ENCODE assay signal across 1 cellular context in the genomic region with DNA sequence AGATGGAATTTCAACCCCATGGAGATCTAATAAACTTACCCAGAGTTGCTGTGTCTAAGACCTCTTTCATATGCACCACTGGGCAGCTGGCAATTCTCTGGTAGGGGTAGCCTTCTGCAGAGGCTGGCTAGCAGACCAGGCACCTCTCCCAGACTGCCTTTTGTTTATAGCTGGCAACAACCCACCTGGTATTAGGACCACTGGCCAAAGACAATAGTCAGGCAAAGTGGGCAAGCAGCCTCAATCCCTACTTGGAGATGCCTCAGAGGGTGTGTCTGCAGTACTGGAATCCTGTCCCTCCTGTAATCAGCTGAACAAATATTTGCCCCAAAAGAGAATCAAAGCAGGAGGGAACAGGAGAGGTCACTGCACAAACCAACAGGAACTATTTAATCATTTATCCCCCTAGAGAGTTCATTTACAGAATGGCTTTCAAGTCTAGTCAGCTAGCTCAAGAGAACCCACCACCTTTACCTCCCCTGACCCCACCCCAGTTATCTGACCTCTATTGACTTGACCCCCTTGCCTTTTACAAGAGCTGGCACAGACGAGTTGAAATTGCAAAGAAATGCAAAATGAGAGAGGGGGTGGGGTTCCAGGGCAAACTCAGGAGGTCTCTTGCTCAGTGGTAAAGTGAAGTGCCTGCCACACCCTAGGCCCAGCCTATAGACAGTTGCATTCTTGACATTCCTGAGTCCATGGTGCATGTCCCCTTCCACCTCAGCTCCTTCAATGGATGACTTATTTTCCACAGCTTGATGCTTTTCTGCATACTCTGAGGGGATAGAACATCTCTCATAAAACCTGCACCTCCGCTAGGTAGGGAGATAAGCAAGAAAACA.
TF ChIP-seq lines count a peak whose summit lies in the region.

No MANE protein-coding gene starts in this region.

TF ChIP-seq in A549, 52 proteins besides CTCF, POLR2A, EP300 and RAD21 (continued from another document):
- TF ChIP-seq, protein P1, sequence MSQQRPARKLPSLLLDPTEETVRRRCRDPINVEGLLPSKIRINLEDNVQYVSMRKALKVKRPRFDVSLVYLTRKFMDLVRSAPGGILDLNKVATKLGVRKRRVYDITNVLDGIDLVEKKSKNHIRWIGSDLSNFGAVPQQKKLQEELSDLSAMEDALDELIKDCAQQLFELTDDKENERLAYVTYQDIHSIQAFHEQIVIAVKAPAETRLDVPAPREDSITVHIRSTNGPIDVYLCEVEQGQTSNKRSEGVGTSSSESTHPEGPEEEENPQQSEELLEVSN (IDR thresholded peaks at IDR 0.05; ENCODE audit: borderline replicate concordance, low read depth): no peak
- TF ChIP-seq FOXS1 (CRISPR knock-in tag; IDR thresholded peaks at IDR 0.05) (no peak), PHF8 (IDR thresholded peaks at IDR 0.05; ENCODE audit: borderline replicate concordance, low read depth) (no peak), ZFP36 (IDR thresholded peaks at IDR 0.05; ENCODE audit: borderline replicate concordance, partially characterized antibody) (no peak), MYC (IDR thresholded peaks at IDR 0.05; ENCODE audit: borderline replicate concordance, low read length) (no peak), BHLHE40 (IDR thresholded peaks at IDR 0.05; ENCODE audit: low read depth, low read length) (no peak), EHMT2 (IDR thresholded peaks at IDR 0.05; ENCODE audit: low read depth) (no peak), ZC3H11A (IDR thresholded peaks at IDR 0.05) (no peak), ZSCAN20 (CRISPR knock-in tag; IDR thresholded peaks at IDR 0.05) (no peak), MAZ (IDR thresholded peaks at IDR 0.05; ENCODE audit: borderline replicate concordance, low read depth, low read length) (no peak), REST (IDR thresholded peaks at IDR 0.05) (no peak), NPAS2 (CRISPR knock-in tag; IDR thresholded peaks at IDR 0.05; ENCODE audit: borderline replicate concordance) (no peak), HOXB5 (CRISPR knock-in tag; IDR thresholded peaks at IDR 0.05) (no peak; the same call in 1 of the 2 replicates), RARB (CRISPR knock-in tag; IDR thresholded peaks at IDR 0.05) (no peak), RFX5 (IDR thresholded peaks at IDR 0.05) (no peak), CBX2 (IDR thresholded peaks at IDR 0.05; ENCODE audit: borderline replicate concordance, low read depth) (no peak), HMGXB4 (CRISPR knock-in tag; IDR thresholded peaks at IDR 0.05; ENCODE audit: borderline replicate concordance) (no peak), FOSL2 (IDR thresholded peaks at IDR 0.05) (no peak), FOSL2 (CRISPR knock-in tag; IDR thresholded peaks at IDR 0.05) (no peak), EHF (CRISPR knock-in tag; IDR thresholded peaks at IDR 0.05) (peak; percentile 16), FOSB (CRISPR knock-in tag; IDR thresholded peaks at IDR 0.05) (0 out of 2 replicates have a peak, but pooled peaks have one; percentile 12), TFCP2L1 (CRISPR knock-in tag; IDR thresholded peaks at IDR 0.05) (no peak), BCL3 (IDR thresholded peaks at IDR 0.05) (0 out of 3 replicates have a peak, but pooled peaks have one; percentile 44), TP53 (CRISPR knock-in tag; IDR thresholded peaks at IDR 0.05) (0 out of 2 replicates have a peak, but pooled peaks have one; percentile 23), ESRRA (IDR thresholded peaks at IDR 0.05; ENCODE audit: borderline replicate concordance, low read length) (peak; percentile 74; the same call in 1 of the 2 replicates), ZNF302 (CRISPR knock-in tag; IDR thresholded peaks at IDR 0.05) (no peak; the same call in none of the 2 replicates), POLR2AphosphoS2 (conservative IDR thresholded peaks at IDR 0.05; ENCODE audit: low read length) (no peak), NR3C1 (IDR thresholded peaks at IDR 0.05) (no peak), MAFK (IDR thresholded peaks at IDR 0.05; ENCODE audit: partially characterized antibody) (no peak), NFE2L2 (conservative IDR thresholded peaks at IDR 0.05; ENCODE audit: low read length) (no peak), JUNB (IDR thresholded peaks at IDR 0.05) (peak; percentile 30; the same call in 1 of the 2 replicates), GATA3 (IDR thresholded peaks at IDR 0.05; ENCODE audit: borderline replicate concordance) (peak; percentile 76), JUN (IDR thresholded peaks at IDR 0.05) (peak; percentile 66 to 95; a peak in 4 of 5 replicates), RNF2 (IDR thresholded peaks at IDR 0.05; ENCODE audit: borderline replicate concordance, low read depth) (no peak), CHD4 (IDR thresholded peaks at IDR 0.05; ENCODE audit: borderline replicate concordance) (no peak)
- TF ChIP-seq, protein P2, sequence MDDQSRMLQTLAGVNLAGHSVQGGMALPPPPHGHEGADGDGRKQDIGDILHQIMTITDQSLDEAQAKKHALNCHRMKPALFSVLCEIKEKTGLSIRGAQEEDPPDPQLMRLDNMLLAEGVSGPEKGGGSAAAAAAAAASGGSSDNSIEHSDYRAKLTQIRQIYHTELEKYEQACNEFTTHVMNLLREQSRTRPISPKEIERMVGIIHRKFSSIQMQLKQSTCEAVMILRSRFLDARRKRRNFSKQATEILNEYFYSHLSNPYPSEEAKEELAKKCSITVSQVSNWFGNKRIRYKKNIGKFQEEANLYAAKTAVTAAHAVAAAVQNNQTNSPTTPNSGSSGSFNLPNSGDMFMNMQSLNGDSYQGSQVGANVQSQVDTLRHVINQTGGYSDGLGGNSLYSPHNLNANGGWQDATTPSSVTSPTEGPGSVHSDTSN (IDR thresholded peaks at IDR 0.05): peak; percentile 42; the same call in 1 of the 2 replicates
- TF ChIP-seq, protein P3, sequence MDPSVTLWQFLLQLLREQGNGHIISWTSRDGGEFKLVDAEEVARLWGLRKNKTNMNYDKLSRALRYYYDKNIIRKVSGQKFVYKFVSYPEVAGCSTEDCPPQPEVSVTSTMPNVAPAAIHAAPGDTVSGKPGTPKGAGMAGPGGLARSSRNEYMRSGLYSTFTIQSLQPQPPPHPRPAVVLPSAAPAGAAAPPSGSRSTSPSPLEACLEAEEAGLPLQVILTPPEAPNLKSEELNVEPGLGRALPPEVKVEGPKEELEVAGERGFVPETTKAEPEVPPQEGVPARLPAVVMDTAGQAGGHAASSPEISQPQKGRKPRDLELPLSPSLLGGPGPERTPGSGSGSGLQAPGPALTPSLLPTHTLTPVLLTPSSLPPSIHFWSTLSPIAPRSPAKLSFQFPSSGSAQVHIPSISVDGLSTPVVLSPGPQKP (IDR thresholded peaks at IDR 0.05; ENCODE audit: low read depth, low read length): no peak
- TF ChIP-seq, protein P4, sequence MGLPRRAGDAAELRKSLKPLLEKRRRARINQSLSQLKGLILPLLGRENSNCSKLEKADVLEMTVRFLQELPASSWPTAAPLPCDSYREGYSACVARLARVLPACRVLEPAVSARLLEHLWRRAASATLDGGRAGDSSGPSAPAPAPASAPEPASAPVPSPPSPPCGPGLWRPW (IDR thresholded peaks at IDR 0.05): no peak
TF ChIP-seq in A549: peak in this region for 11.
